In the genomic region with DNA sequence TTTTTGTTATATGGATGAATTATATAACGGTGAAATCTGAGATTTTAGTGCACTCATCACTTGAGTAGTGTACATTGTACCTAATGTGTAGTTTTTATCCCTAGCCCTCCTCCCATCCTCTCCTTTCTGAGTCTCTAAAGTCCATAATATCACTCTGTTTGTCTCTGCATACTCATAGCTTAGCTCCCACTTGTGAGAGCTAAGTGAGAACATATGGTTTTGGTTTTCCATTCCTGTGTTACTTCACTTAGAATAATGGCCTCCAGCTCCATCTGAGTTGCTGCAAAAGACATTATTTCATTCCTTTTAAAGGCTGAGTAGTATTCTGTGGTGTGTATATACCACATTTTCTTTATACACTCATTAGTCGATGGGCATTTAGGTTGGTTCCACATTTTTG, we compare ENCODE assay signal across 34 cellular contexts.
"Had no signal": no experiment of that assay in that cellular context is flagged by ENCODE, and none has a peak within 500 bp of the region (broad histone marks: within the 10 kb centered on the region; RNA-seq: fewer than 3 reads in every experiment).

No MANE protein-coding gene starts in this region.

- H3K9ac ChIP-seq: KMS-11 had no signal

- ATAC-seq: activated naive CD8-positive, alpha-beta T cell treated with anti-CD3 and anti-CD28 coated beads, Interleukin-2, amount 50 U/mL, for 24 hours; activated T-cell treated with anti-CD3 and anti-CD28 coated beads, Interleukin-2, amount 50 U/mL, for 4 hours had no signal

- H3K36me3 ChIP-seq: cardiac muscle cell had no signal

- DNase-seq: activated B cell treated with CpG ODN at 0.5 μM for 24 hours; activated CD4-positive, alpha-beta memory T cell treated with anti-CD3 and anti-CD28 coated beads for 36 hours; activated CD4-positive, alpha-beta T cell treated with anti-CD3 and anti-CD28 coated beads for 4 hours; activated CD4-positive, alpha-beta T cell treated with anti-CD3 and anti-CD28 coated beads, Interleukin-2, amount 50 U/mL, for 1 hour; activated CD4-positive, CD25-positive, alpha-beta regulatory T cell treated with anti-CD3 and anti-CD28 coated beads, Interleukin-2, amount 50 U/mL, for 72 hours; activated CD8-positive, alpha-beta memory T cell treated with anti-CD3 and anti-CD28 coated beads, Interleukin-2, amount 50 U/mL, for 4 hours; activated gamma-delta T cell treated with Interleukin-2 at 50 U/mL for 16 hours; activated naive CD4-positive, alpha-beta T cell treated with anti-CD3 and anti-CD28 coated beads for 36 hours; activated naive CD8-positive, alpha-beta T cell treated with anti-CD3 and anti-CD28 coated beads, Interleukin-2, amount 50 U/mL, for 24 hours; activated T-cell treated with anti-CD3 and anti-CD28 coated beads for 4 hours; activated T-cell treated with anti-CD3 and anti-CD28 coated beads, Interleukin-2, amount 50 U/mL, for 4 hours; amniotic stem cell; aorta; MM.1S; MV-4-11; NCI-H1092; NCI-H1436 treated with DMSO at 0.1 percent for 48 hours; NCI-H1694 treated with DMSO at 0.1 percent for 48 hours; NCI-H2029; NCI-H2107; NCI-H2171; NCI-H510A; NCI-H526; NCI-H748 treated with DMSO at 0.1 percent for 48 hours; NK-92 treated with Interleukin-12 subunit alpha and Interleukin-12 subunit beta, amount 100 ng/mL, for 24 hours; OCI-M1; Right ventricle myocardium superior; SW 1271; T-helper 1 cell; T-helper 2 cell; T-helper 9 cell had no signal

- H3K4me3 ChIP-seq: cardiac muscle cell had no signal

- H3K27me3 ChIP-seq: cardiac muscle cell had no signal

- H3K27ac ChIP-seq: cardiac muscle cell, KMS-11, VCaP had no signal

- H3K4me2 ChIP-seq: KMS-11 had no signal
